18 cellular contexts compared by ENCODE assay signal in the genomic region with DNA sequence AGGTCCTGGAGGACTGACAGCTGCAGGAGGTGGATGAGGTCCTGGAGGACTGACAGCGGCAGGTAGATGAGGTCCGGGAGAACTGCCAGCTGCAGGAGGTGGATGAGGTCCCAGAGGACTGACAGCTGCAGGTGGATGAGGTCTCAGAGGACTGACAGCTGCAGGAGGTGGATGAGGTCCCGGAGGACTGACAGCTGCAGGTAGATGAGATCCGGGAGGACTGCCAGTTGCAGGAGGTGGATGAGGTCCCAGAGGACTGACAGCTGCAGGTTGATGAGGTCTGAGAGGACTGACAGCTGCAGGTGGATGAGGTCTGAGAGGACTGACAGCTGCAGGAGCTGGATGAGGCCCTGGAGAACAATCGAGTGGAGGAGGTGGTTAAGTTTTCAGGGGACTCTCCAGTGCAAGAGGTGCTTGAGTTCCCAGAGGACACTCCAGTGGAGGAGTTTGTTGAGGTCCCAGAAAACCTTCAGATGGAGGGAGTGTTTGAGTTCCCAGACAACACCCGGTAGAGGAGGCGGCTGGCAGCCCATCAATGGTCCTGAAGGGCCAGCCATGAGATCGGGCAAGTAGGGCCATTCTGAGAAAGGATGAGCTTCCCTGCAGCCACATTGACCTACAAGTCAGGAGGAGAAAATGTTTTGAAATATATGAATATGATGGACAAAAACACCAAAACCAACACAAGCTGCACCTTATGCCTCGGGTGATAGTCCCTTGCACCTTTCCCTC. TPM values are rescaled to one million over a fixed set of nuclear protein-coding genes. Genes with fewer than 3 reads are reported as not detected.
"Had no signal": no experiment of that assay in that cellular context is flagged by ENCODE, and none has a peak within 500 bp of the region (broad histone marks: within the 10 kb centered on the region; RNA-seq: fewer than 3 reads in every experiment).

No MANE protein-coding gene starts in this region.

- H3K36me3 Mint-ChIP-seq: activated naive CD4-positive, alpha-beta T cell treated with anti-CD3 and anti-CD28 coated beads, Interleukin-2, amount 50 U/mL, for 24 hours had no signal

- H3K27ac Mint-ChIP-seq: activated naive CD4-positive, alpha-beta T cell treated with anti-CD3 and anti-CD28 coated beads, Interleukin-2, amount 50 U/mL, for 24 hours had no signal

- H3K4me1 Mint-ChIP-seq: activated naive CD4-positive, alpha-beta T cell treated with anti-CD3 and anti-CD28 coated beads, Interleukin-2, amount 50 U/mL, for 24 hours had no signal

- DNase-seq: activated CD4-positive, alpha-beta T cell treated with anti-CD3 and anti-CD28 coated beads, Interleukin-2, amount 50 U/mL, for 1 hour; activated CD4-positive, CD25-positive, alpha-beta regulatory T cell; activated gamma-delta T cell; cerebellar nuclear complex; cortex of kidney; effector CD4-positive, alpha-beta T cell; kidney; left ventricle myocardium inferior; mammary epithelial cell; midbrain; stimulated activated CD4-positive, alpha-beta T cell treated with anti-CD3 and anti-CD28 coated beads, Interleukin-2, amount 100 ng/mL, for 24 hours; stimulated activated naive CD4-positive, alpha-beta T cell treated with Interleukin-2 at 50 U/mL for 16 hours had no signal

- H3K9me3 Mint-ChIP-seq: activated naive CD4-positive, alpha-beta T cell treated with anti-CD3 and anti-CD28 coated beads, Interleukin-2, amount 50 U/mL, for 24 hours had no signal

- H3K4me3 Mint-ChIP-seq: activated naive CD4-positive, alpha-beta T cell treated with anti-CD3 and anti-CD28 coated beads, Interleukin-2, amount 50 U/mL, for 24 hours had no signal

- ATAC-seq: gastrocnemius medialis had no signal

RNA-seq across cellular contexts. Expression of a gene that starts 52.6 kb away (rescaled TPM):
- total RNA-seq: activated CD8-positive, alpha-beta memory T cell treated with anti-CD3 and anti-CD28 coated beads for 36 hours; ascending aorta; gastrocnemius medialis; left ventricle myocardium inferior; mammary epithelial cell; subcutaneous adipose tissue; urinary bladder had no signal
